In the genomic region with DNA sequence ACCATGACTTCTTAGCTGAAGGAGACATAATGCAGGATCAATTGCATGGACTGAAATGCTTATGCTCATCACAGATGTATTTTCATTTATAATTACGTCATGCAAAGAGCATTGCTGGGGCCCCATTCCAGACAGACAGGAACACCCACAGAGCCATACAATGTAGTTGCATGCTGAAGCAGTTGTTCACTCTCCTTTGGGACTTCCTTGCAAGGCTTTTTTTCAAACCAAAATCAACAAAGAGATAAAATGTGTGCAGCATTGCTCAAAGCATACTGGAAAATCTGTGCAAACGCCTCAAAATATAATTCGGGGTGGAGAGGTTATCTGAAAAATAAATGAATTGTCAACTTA, we compare ENCODE assay signal across 13 cellular contexts.
A peak's percentile ranks its signal among the peaks of the same experiment; 100 is the strongest.
DNase-seq lines count a peak whose midpoint lies in the region; ATAC-seq, FAIRE-seq and TF ChIP-seq lines count a peak whose summit lies in the region.
"Had no signal": no experiment of that assay in that cellular context is flagged by ENCODE, and none has a peak within 500 bp of the region (broad histone marks: within the 10 kb centered on the region; RNA-seq: fewer than 3 reads in every experiment).

No MANE protein-coding gene starts in this region.

- peak overlapping the region; percentile 21 for H3K9ac ChIP-seq in astrocyte (ENCODE audit: low read length)

- H3K36me3 Mint-ChIP-seq in HFFc6 (ENCODE audit: low read depth) (no peaks in the 10 kb centered on the region), astrocyte (ENCODE audit: low read depth, unreplicated experiment) (no peaks in the 10 kb centered on the region)
- H3K36me3 Mint-ChIP-seq: activated naive CD8-positive, alpha-beta T cell had no signal

- no peak for ATAC-seq in GM18909 (IDR thresholded peaks at IDR 0.05; ENCODE audit: poor library complexity, unreplicated experiment)

- no peaks in the 10 kb centered on the region for H3K79me2 ChIP-seq in astrocyte (ENCODE audit: insufficient read depth, low read length)
- H3K79me2 ChIP-seq in hepatocyte, result no peaks in the 10 kb centered on the region

- TF ChIP-seq CTCF in A673 (conservative IDR thresholded peaks at IDR 0.05; ENCODE audit: low read depth, low read length) (no peak), HFFc6 (IDR thresholded peaks at IDR 0.05) (no peak), astrocyte (IDR thresholded peaks at IDR 0.05; ENCODE audit: insufficient read depth, low read depth, low read length) (no peak), hepatocyte (IDR thresholded peaks at IDR 0.05; ENCODE audit: poor library complexity) (no peak), tibial nerve (IDR thresholded peaks at IDR 0.05) (no peak)

- H3K27ac Mint-ChIP-seq in HFFc6 (no peak overlapping the region), astrocyte (ENCODE audit: unreplicated experiment) (peak overlapping the region; percentile 82)
- H3K27ac Mint-ChIP-seq: activated naive CD8-positive, alpha-beta T cell had no signal

- no peak overlapping the region for H3K4me3 Mint-ChIP-seq in HFFc6
- H3K4me3 Mint-ChIP-seq in astrocyte (ENCODE audit: unreplicated experiment), result no peak overlapping the region
- H3K4me3 Mint-ChIP-seq: activated naive CD8-positive, alpha-beta T cell had no signal

- H2AFZ ChIP-seq in astrocyte (ENCODE audit: low read depth, low read length) (no peak overlapping the region), hepatocyte (no peak overlapping the region)

- peak overlapping the region; percentile 46 for H3K4me2 ChIP-seq in astrocyte (ENCODE audit: low read length)
- H3K4me2 ChIP-seq in hepatocyte, result no peak overlapping the region

- BruUV-seq in A673 (replicated peaks; lab: Mats Ljungman, UMichigan), result no TSS peak

- DNase-seq in A673 (ENCODE audit: low spot score) (peak; percentile 79), HFFc6 (peak; percentile 66), astrocyte (ENCODE audit: low read depth) (peak; percentile 89), hepatocyte (ENCODE audit: low spot score) (peak; percentile 16), AML-193 (lab: John Stamatoyannopoulos, UW) (no peak), H54 (ENCODE audit: insufficient read length, low spot score) (no peak), tibial nerve (ENCODE audit: low spot score in 2 of 2) (no peak)
- DNase-seq: BE2C, GF-D8 had no signal

- intact Hi-C loops in A673 (cut with micrococcal nuclease; ENCODE audit: unreplicated experiment), result no loop called here

- H3K9me3 Mint-ChIP-seq in HFFc6 (no peaks in the 10 kb centered on the region), astrocyte (ENCODE audit: unreplicated experiment) (peaks cover 6% of the 10 kb centered on the region)

- H3K27me3 Mint-ChIP-seq in HFFc6 (ENCODE audit: insufficient read depth), result peaks cover 4% of the 10 kb centered on the region; the same call in 1 of the 2 replicates
- H3K27me3 Mint-ChIP-seq in astrocyte (ENCODE audit: low read depth, unreplicated experiment), result no peaks in the 10 kb centered on the region
- H3K27me3 Mint-ChIP-seq: activated naive CD8-positive, alpha-beta T cell had no signal

- H4K20me1 ChIP-seq in astrocyte (ENCODE audit: insufficient read depth, low read length) (no peaks in the 10 kb centered on the region), hepatocyte (ENCODE audit: insufficient read depth, poor library complexity, severe bottlenecking) (no peaks in the 10 kb centered on the region)

- no peak overlapping the region for H3K4me3 ChIP-seq in A673 (ENCODE audit: low read depth, low read length, poor library complexity, severe bottlenecking)
- H3K4me3 ChIP-seq in astrocyte (ENCODE audit: insufficient read depth, low read depth, low read length), result no peak overlapping the region
- no peak overlapping the region for H3K4me3 ChIP-seq in hepatocyte
- H3K4me3 ChIP-seq in tibial nerve, result no peak overlapping the region
- H3K4me3 ChIP-seq: vagina had no signal

- H3K27me3 ChIP-seq in A673 (replicated peaks; ENCODE audit: insufficient read depth, low read depth, low read length, poor library complexity), result no peaks in the 10 kb centered on the region
- no peaks in the 10 kb centered on the region for H3K27me3 ChIP-seq in astrocyte (ENCODE audit: insufficient read depth, low read length)
- no peaks in the 10 kb centered on the region for H3K27me3 ChIP-seq in hepatocyte
- no peaks in the 10 kb centered on the region for H3K27me3 ChIP-seq in tibial nerve
- H3K27me3 ChIP-seq: BE2C, vagina had no signal

- H3K9me2 ChIP-seq in hepatocyte (replicated peaks; ENCODE audit: insufficient read depth), result no peaks in the 10 kb centered on the region

- TF ChIP-seq POLR2A in H54 (IDR thresholded peaks at IDR 0.05; ENCODE audit: low read depth, low read length), result no peak
- no peak for TF ChIP-seq POLR2A in tibial nerve (IDR thresholded peaks at IDR 0.05)

- POLR2A ChIA-PET in A673 (lab: Charles Lee; ENCODE audit: low non-redundant PET), result no interaction called here

- no peak for TF ChIP-seq EP300 in tibial nerve (IDR thresholded peaks at IDR 0.05)

- CTCF ChIA-PET in A673 (lab: Charles Lee), result no interaction called here

- peaks cover 7% of the 10 kb centered on the region for H3K9me3 ChIP-seq in A673 (ENCODE audit: low read depth, low read length, poor library complexity, severe bottlenecking)
- H3K9me3 ChIP-seq in astrocyte (ENCODE audit: insufficient read depth, low read depth, low read length), result no peaks in the 10 kb centered on the region
- H3K9me3 ChIP-seq in hepatocyte (ENCODE audit: low read depth), result peaks cover 4% of the 10 kb centered on the region
- peaks cover 0 to 11% (median 4%) of the 10 kb centered on the region in 4 donors for H3K9me3 ChIP-seq in tibial nerve
- H3K9me3 ChIP-seq: BE2C, vagina had no signal

- WGBS in hepatocyte (ENCODE audit: low lambda C conversion rate, missing lambda C conversion rate), result 71% methylated on average over 3 of the region's 3 CpGs
- WGBS in tibial nerve, 2 donors, result 19 to 22% methylated on average over 3 of the region's 3 CpGs

- FAIRE-seq in astrocyte (lab: Jason Lieb, UNC) (peak; percentile 32), H54 (lab: Jason Lieb, UNC) (no peak)
- FAIRE-seq: RCC 7860 had no signal

- H3K4me1 ChIP-seq in A673 (ENCODE audit: insufficient read depth, low read length, poor library complexity, severe bottlenecking), result peaks cover 18% of the 10 kb centered on the region
- H3K4me1 ChIP-seq in astrocyte (ENCODE audit: insufficient read depth, low read length), result peaks cover 32% of the 10 kb centered on the region
- peaks cover 7% of the 10 kb centered on the region for H3K4me1 ChIP-seq in hepatocyte (ENCODE audit: insufficient read depth)
- peaks cover 0 to 5% (median 0%) of the 10 kb centered on the region in 4 donors for H3K4me1 ChIP-seq in tibial nerve
- H3K4me1 ChIP-seq: BE2C, vagina had no signal

- peak overlapping the region; percentile 24 for H3K27ac ChIP-seq in A673 (ENCODE audit: low read depth, low read length, poor library complexity, severe bottlenecking)
- H3K27ac ChIP-seq in astrocyte (ENCODE audit: low read depth, low read length), result peak overlapping the region; percentile 72
- H3K27ac ChIP-seq in hepatocyte, result no peak overlapping the region
- no peak overlapping the region for H3K27ac ChIP-seq in tibial nerve
- H3K27ac ChIP-seq: vagina had no signal

- no peaks in the 10 kb centered on the region for H3K36me3 ChIP-seq in A673 (ENCODE audit: insufficient read depth, low read length, poor library complexity, severe bottlenecking)
- H3K36me3 ChIP-seq in astrocyte (ENCODE audit: insufficient read depth, low read length), result no peaks in the 10 kb centered on the region
- H3K36me3 ChIP-seq in hepatocyte (replicated peaks; ENCODE audit: insufficient read depth, low read depth), result no peaks in the 10 kb centered on the region
- no peaks in the 10 kb centered on the region for H3K36me3 ChIP-seq in tibial nerve
- H3K36me3 ChIP-seq: BE2C, vagina had no signal

- H3K4me1 Mint-ChIP-seq in HFFc6 (ENCODE audit: low read depth) (peaks cover 52% of the 10 kb centered on the region), astrocyte (ENCODE audit: low read depth, unreplicated experiment) (peaks cover 45% of the 10 kb centered on the region)

Comparison
In these comparisons a context has a peak if more than half of its experiments do, and no peak if none do; other contexts are left out.
1. DNase-seq: peak in A673 (single experiment), HFFc6 (single experiment), astrocyte (single experiment) and hepatocyte (single experiment); none in AML-193 (0 of 2), H54 (single experiment) and tibial nerve (0 of 2).
2. H3K27ac ChIP-seq: peak in A673 (single experiment) and astrocyte (single experiment); none in hepatocyte (single experiment) and tibial nerve (0 of 4).